Comparison of ENCODE assay signal across 1 cellular context in genomic region chr3:78734048-78734637, GRCh38.
TF ChIP-seq lines count a peak whose summit lies in the region.

No MANE protein-coding gene starts in this region.

TF ChIP-seq in SK-N-SH, 30 proteins besides CTCF, POLR2A, EP300 and RAD21 (continued from another document):
- peak; percentile 28 for TF ChIP-seq PBX3 (IDR thresholded peaks at IDR 0.05)
- TF ChIP-seq POLR2AphosphoS5 (IDR thresholded peaks at IDR 0.05; ENCODE audit: low read depth, low read length), result no peak
- no peak for TF ChIP-seq TEAD4 (IDR thresholded peaks at IDR 0.05; ENCODE audit: borderline replicate concordance, insufficient read depth)
- TF ChIP-seq NFIC (IDR thresholded peaks at IDR 0.05; ENCODE audit: borderline replicate concordance), result peak; percentile 63; the same call in 1 of the 2 replicates
- TF ChIP-seq GATA2 (CRISPR knock-in tag; IDR thresholded peaks at IDR 0.05), result no peak
- no peak for TF ChIP-seq SIN3A (IDR thresholded peaks at IDR 0.05; ENCODE audit: borderline replicate concordance, low read depth, low read length)
- no peak for TF ChIP-seq GABPA (IDR thresholded peaks at IDR 0.05; ENCODE audit: low read depth)
- TF ChIP-seq NRF1 (IDR thresholded peaks at IDR 0.05; ENCODE audit: low read depth, low read length), result no peak
- TF ChIP-seq TCF12 (IDR thresholded peaks at IDR 0.05), result peak; percentile 27; the same call in 1 of the 2 replicates
